8 cellular contexts compared by ENCODE assay signal in the genomic region with DNA sequence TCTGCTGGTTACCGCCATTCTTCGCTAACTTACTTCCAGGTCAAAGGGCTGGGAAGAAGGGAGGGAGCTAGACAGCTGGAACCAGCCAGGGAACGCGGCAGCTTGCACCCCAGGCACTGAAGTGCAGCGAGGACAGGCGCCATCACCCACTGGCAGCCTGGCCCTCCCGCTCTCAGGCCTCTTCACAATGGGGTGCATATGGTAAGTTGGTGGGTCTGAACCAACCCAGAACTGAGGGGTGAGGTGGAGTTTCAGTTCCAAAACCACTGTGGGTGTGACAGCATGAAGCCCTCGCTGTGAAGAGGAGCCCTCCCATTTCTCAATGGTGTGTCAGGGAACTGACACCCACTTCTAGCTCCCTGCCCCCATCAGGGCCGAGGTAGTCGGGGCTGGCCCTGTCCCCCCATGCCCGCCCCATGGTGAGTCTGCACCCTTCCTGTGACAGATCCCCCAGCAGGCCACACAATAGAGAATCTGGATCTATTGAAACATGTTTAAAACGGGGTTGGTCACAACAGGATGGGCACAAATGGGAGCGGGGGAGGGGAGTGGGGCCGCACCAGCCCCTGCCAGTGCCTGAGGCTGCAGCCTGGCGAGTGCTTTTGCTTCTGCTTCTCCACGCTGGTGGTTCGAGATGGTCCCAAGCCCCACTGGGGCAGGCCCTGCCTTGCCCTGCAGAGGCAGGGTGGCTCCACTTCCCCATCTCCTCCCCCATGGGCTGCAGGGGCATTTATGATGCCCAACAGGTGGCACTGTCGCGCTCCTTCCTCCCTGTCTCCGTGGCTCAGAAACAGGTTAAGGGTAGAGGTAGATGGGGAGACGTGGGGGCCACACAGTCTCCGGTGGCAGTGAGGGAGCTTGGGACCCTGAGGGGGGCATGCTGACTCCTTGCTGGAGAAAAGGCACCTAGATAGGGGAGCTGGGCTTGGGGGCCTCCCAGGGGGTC. TPM values are rescaled to one million over a fixed set of nuclear protein-coding genes. Genes with fewer than 3 reads are reported as not detected.
DNase-seq lines count a peak whose midpoint lies in the region; ATAC-seq lines count a peak whose summit lies in the region.

No MANE protein-coding gene starts in this region.

- peaks cover 36% of the 10 kb centered on the region for H3K36me3 Mint-ChIP-seq in T-cell
- H3K36me3 Mint-ChIP-seq in activated naive CD8-positive, alpha-beta T cell treated with anti-CD3 and anti-CD28 coated beads for 36 hours, result peaks cover 50% of the 10 kb centered on the region

- H3K4me3 Mint-ChIP-seq in T-cell, result peak overlapping the region; percentile 95 to 98 (median 96)
- H3K4me3 Mint-ChIP-seq in activated naive CD8-positive, alpha-beta T cell treated with anti-CD3 and anti-CD28 coated beads for 36 hours, result peak overlapping the region; percentile 91

- CTCF ChIA-PET in T-cell (lab: Charles Lee), result interaction anchor here (0.5 to 6.6 kb wide), 10 partner anchors 9 to 808 kb away, joined by 3 to 70 read pairs (median 4); partner anchors contain the start of genes CCDC47 (in 1 of the 2) and DDX5 (in 1 of the 2)

- H3K27me3 Mint-ChIP-seq in T-cell, result no peaks in the 10 kb centered on the region
- no peaks in the 10 kb centered on the region for H3K27me3 Mint-ChIP-seq in activated naive CD8-positive, alpha-beta T cell treated with anti-CD3 and anti-CD28 coated beads for 36 hours

- peak; percentile 56 for DNase-seq in AG20443 (ENCODE audit: low spot score)
- peak; percentile 85 for DNase-seq in HuH-7 (ENCODE audit: low spot score)
- peak; percentile 73 to 92 (median 86) for DNase-seq in T-cell
- peak; percentile 80 for DNase-seq in activated naive CD8-positive, alpha-beta T cell treated with anti-CD3 and anti-CD28 coated beads for 36 hours
- peak; percentile 52 for DNase-seq in iPS-NIHi7 (ENCODE audit: extremely low spot score)
- DNase-seq in stimulated activated CD4-positive, alpha-beta T cell treated with anti-CD3 and anti-CD28 coated beads, Interleukin-4, amount 100 ng/mL, for 1 hour, result peak; percentile 78
- DNase-seq in putamen (ENCODE audit: low spot score), result no peak

- no peaks in the 10 kb centered on the region for H3K9me3 Mint-ChIP-seq in T-cell
- H3K9me3 Mint-ChIP-seq in activated naive CD8-positive, alpha-beta T cell treated with anti-CD3 and anti-CD28 coated beads for 36 hours, result no peaks in the 10 kb centered on the region

- H3K4me1 Mint-ChIP-seq in T-cell, result peaks cover 60 to 72% (median 69%) of the 10 kb centered on the region in 3 donors
- peaks cover 65% of the 10 kb centered on the region for H3K4me1 Mint-ChIP-seq in activated naive CD8-positive, alpha-beta T cell treated with anti-CD3 and anti-CD28 coated beads for 36 hours

- H3K27ac Mint-ChIP-seq in T-cell, result peak overlapping the region; percentile 95 to 99
- H3K27ac Mint-ChIP-seq in activated naive CD8-positive, alpha-beta T cell treated with anti-CD3 and anti-CD28 coated beads for 36 hours, result peak overlapping the region; percentile 94

- POLR2A ChIA-PET in T-cell (lab: Charles Lee), result interaction anchor here (0.6 to 3.1 kb wide), 7 partner anchors 10 to 250 kb away, joined by 3 to 41 read pairs (median 4); partner anchors contain the start of gene STRADA (in 1 of the 2)

- peak; percentile 40 for ATAC-seq in GM18870 (IDR thresholded peaks at IDR 0.05; ENCODE audit: unreplicated experiment)
- ATAC-seq in T-cell (replicated peaks in 1 of 4), result peak; percentile 10 to 28 (median 10)

RNA-seq across cellular contexts. Expression of gene LIMD2, which starts 2.3 kb away (rescaled TPM):
- total RNA-seq in T-cell, result 100 to 1,000 TPM; 534 to 851 (median 767) TPM
- 100 to 1,000 TPM; 173 to 179 TPM for total RNA-seq in activated naive CD8-positive, alpha-beta T cell treated with anti-CD3 and anti-CD28 coated beads for 36 hours

RNA-seq across cellular contexts. Expression of gene STRADA, which starts 44.0 kb away (rescaled TPM):
- 10 to 100 TPM; 46.9 to 58.8 (median 48.6) TPM for total RNA-seq in T-cell
- total RNA-seq in activated naive CD8-positive, alpha-beta T cell treated with anti-CD3 and anti-CD28 coated beads for 36 hours, result 10 to 100 TPM; 39.1 to 40.9 TPM
